19 cellular contexts compared by ENCODE assay signal in genomic region chr1:30249446-30250337, GRCh38.
DNase-seq lines count a peak whose midpoint lies in the region; ATAC-seq, FAIRE-seq and TF ChIP-seq lines count a peak whose summit lies in the region.
"Had no signal": no experiment of that assay in that cellular context is flagged by ENCODE, and none has a peak within 500 bp of the region (broad histone marks: within the 10 kb centered on the region; RNA-seq: fewer than 3 reads in every experiment).

No MANE protein-coding gene starts in this region.

- no peak overlapping the region for H3K4me2 ChIP-seq in H9 (ENCODE audit: insufficient read depth, insufficient read length, low read length)
- no peak overlapping the region for H3K4me2 ChIP-seq in H1 (ENCODE audit: insufficient read depth in 1 of 2, low read depth in 2 of 2, low read length in 2 of 2)

- H2AK5ac ChIP-seq in H9 (ENCODE audit: insufficient read length, low read length) (no peak overlapping the region), H1 (ENCODE audit: low read depth, low read length) (no peak overlapping the region)

- H3K4me3 ChIP-seq in H1 (ENCODE audit: extremely low read depth in 1 of 4, insufficient read depth in 2 of 4, low read depth in 3 of 4, low read length in 4 of 4) = no peak overlapping the region

- H2BK120ac ChIP-seq in H9 (ENCODE audit: low read depth, low read length, poor library complexity, severe bottlenecking) (no peak overlapping the region), H1 (replicated peaks; ENCODE audit: low read depth, low read length) (no peak overlapping the region)

- H4K8ac ChIP-seq in H9 (replicated peaks; ENCODE audit: insufficient read length, low read depth, low read length) (no peak overlapping the region), H1 (ENCODE audit: extremely low read depth, insufficient read depth, low read length) (no peak overlapping the region)

- H2BK20ac ChIP-seq in H9 (ENCODE audit: low read depth, low read length, poor library complexity, severe bottlenecking) (no peak overlapping the region), H1 (ENCODE audit: low read length) (no peak overlapping the region)

- no peak for FAIRE-seq in H1 (lab: Jason Lieb, UNC)
- FAIRE-seq: A204.1, D721Med, G401.6, GM12892, GM18507 had no signal

- H3K27me3 Mint-ChIP-seq in H9 (ENCODE audit: low read depth) = peaks cover 10% of the 10 kb centered on the region
- H3K27me3 Mint-ChIP-seq in osteocyte (ENCODE audit: unreplicated experiment) = no peaks in the 10 kb centered on the region

- H3K4me3 Mint-ChIP-seq in H9 (no peak overlapping the region), osteocyte (ENCODE audit: unreplicated experiment) (no peak overlapping the region)
- H3K4me3 Mint-ChIP-seq: CD4-positive, alpha-beta T cell had no signal

- no peak overlapping the region for H3T11ph ChIP-seq in H9 (ENCODE audit: low read length)

- no peak for TF ChIP-seq EP300 in H1 (IDR thresholded peaks at IDR 0.05; ENCODE audit: borderline replicate concordance in 1 of 2, low read depth in 2 of 2, low read length in 2 of 2)

- no peaks in the 10 kb centered on the region; a peak in 1 of 5 replicates for H3K9me3 Mint-ChIP-seq in H9
- H3K9me3 Mint-ChIP-seq in osteocyte (ENCODE audit: unreplicated experiment) = no peaks in the 10 kb centered on the region
- H3K9me3 Mint-ChIP-seq: CD4-positive, alpha-beta T cell had no signal

- H3K9ac ChIP-seq in H9 (ENCODE audit: extremely low read depth, insufficient read length, low read length) (no peak overlapping the region), H1 (replicated peaks in 1 of 4; ENCODE audit: extremely low read depth in 1 of 4, low read depth in 3 of 4, low read length in 3 of 4) (no peak overlapping the region)

- H2BK15ac ChIP-seq in H9 (ENCODE audit: low read depth, low read length) (no peak overlapping the region), H1 (ENCODE audit: low read length) (no peak overlapping the region)

- H4K5ac ChIP-seq in H9 (ENCODE audit: insufficient read length, low read depth, low read length) (no peak overlapping the region), H1 (ENCODE audit: insufficient read length, low read depth, low read length) (no peak overlapping the region)

- intact Hi-C loops in posterior vena cava (cut with DNase I) (loop anchor here in 1 of 2 donors (10.0 kb wide), 1 partner anchor 345 kb away; no protein-coding TSS in a partner anchor), left colon (cut with DNase I, micrococcal nuclease) (no loop called here)

- H2BK12ac ChIP-seq in H9 (ENCODE audit: insufficient read length, low read depth, low read length) (no peak overlapping the region), H1 (ENCODE audit: low read depth, low read length) (0 out of 2 replicates have a peak overlapping the region, but pooled peaks have one; percentile 1)

- H3K23me2 ChIP-seq in H9 (ENCODE audit: insufficient read length, low read depth, low read length, poor library complexity, severe bottlenecking) (no peaks in the 10 kb centered on the region), H1 (ENCODE audit: low read depth, low read length) (no peaks in the 10 kb centered on the region)

- peak overlapping the region; percentile 14 for H3K14ac ChIP-seq in H9 (ENCODE audit: insufficient read depth, low read length)
- H3K14ac ChIP-seq in H1 (ENCODE audit: insufficient read length) = no peak overlapping the region

- H2AFZ ChIP-seq in H9 (ENCODE audit: low read length) (no peak overlapping the region), H1 (ENCODE audit: low read length) (no peak overlapping the region)

- TF ChIP-seq CTCF in H9 (conservative IDR thresholded peaks at IDR 0.05) (no peak), VCaP (conservative IDR thresholded peaks at IDR 0.05) (no peak), H1 (IDR thresholded peaks at IDR 0.05; ENCODE audit: control extremely low read depth in 1 of 3, insufficient read depth in 1 of 3, low read depth in 1 of 3, low read length in 3 of 3) (no peak), osteocyte (IDR thresholded peaks at IDR 0.05) (no peak)

- H4K91ac ChIP-seq in H9 (ENCODE audit: insufficient read length, low read depth, low read length) (no peak overlapping the region), H1 (replicated peaks; ENCODE audit: insufficient read length, low read length) (no peak overlapping the region)

- H4K20me1 ChIP-seq in H9 (ENCODE audit: control insufficient read depth, insufficient read depth, insufficient read length) = no peaks in the 10 kb centered on the region
- H4K20me1 ChIP-seq in H1 (replicated peaks in 1 of 2; ENCODE audit: control insufficient read depth in 1 of 2, insufficient read depth in 2 of 2, low read length in 2 of 2) = no peaks in the 10 kb centered on the region

- H3K4me1 ChIP-seq in H9 (ENCODE audit: insufficient read depth, low read length) (no peaks in the 10 kb centered on the region), H1 (replicated peaks in 1 of 4; ENCODE audit: control insufficient read depth in 3 of 4, insufficient read depth in 4 of 4, low read length in 3 of 4) (peaks cover 0 to 6% (median 2%) of the 10 kb centered on the region in 4 experiments; a peak in 3 of 7 replicates)
- H3K4me1 ChIP-seq: Caco-2 had no signal

- H3K79me1 ChIP-seq in H9 (ENCODE audit: insufficient read depth, low read depth, low read length, poor library complexity, severe bottlenecking) = no peaks in the 10 kb centered on the region
- no peaks in the 10 kb centered on the region for H3K79me1 ChIP-seq in H1 (ENCODE audit: low read depth, low read length)

- peaks cover 13 to 21% of the 10 kb centered on the region in 2 experiments for H3K4me1 Mint-ChIP-seq in H9
- peaks cover 2% of the 10 kb centered on the region for H3K4me1 Mint-ChIP-seq in osteocyte (ENCODE audit: unreplicated experiment)

- H3K56ac ChIP-seq in H9 (ENCODE audit: insufficient read length, low read depth, low read length) (no peak overlapping the region), H1 (replicated peaks; ENCODE audit: insufficient read length, low read depth, low read length) (no peak overlapping the region)

- CTCF ChIA-PET in H1 (lab: Charles Lee; ENCODE audit: partially characterized antibody) = interaction anchor here (0.6 to 1.7 kb wide), 4 partner anchors 17 to 585 kb away, joined by 3 to 8 read pairs (median 3); no protein-coding TSS in a partner anchor

- ATAC-seq in GM19351 (IDR thresholded peaks at IDR 0.05; ENCODE audit: unreplicated experiment) (no peak), left colon (no peak)

- H3K27me3 ChIP-seq in H9 (ENCODE audit: insufficient read depth, low read length) (no peaks in the 10 kb centered on the region), H1 (replicated peaks in 1 of 4; ENCODE audit: control insufficient read depth in 3 of 4, extremely low read depth in 1 of 4, insufficient read depth in 3 of 4, low read length in 3 of 4) (no peaks in the 10 kb centered on the region)

- no peak overlapping the region for H3K4ac ChIP-seq in H9 (ENCODE audit: low read depth, low read length)
- no peak overlapping the region for H3K4ac ChIP-seq in H1 (replicated peaks; ENCODE audit: insufficient read length, low read depth, low read length)

- TF ChIP-seq POLR2A in H1 (IDR thresholded peaks at IDR 0.05; ENCODE audit: control extremely low read depth in 1 of 2, low read depth in 2 of 2, low read length in 2 of 2) = no peak

- no peak for DNase-seq in H9
- DNase-seq in H1 (ENCODE audit: low read depth in 1 of 2, low spot score in 2 of 2) = no peak
- DNase-seq in posterior vena cava (ENCODE audit: low spot score) = peak; percentile 45
- no peak for DNase-seq in SIG-M5 treated with dmso at 0.1 percent for 504 hours (lab: John Stamatoyannopoulos, UW; ENCODE audit: unreplicated experiment)
- DNase-seq in left colon = no peak
- no peak for DNase-seq in osteocyte (ENCODE audit: extremely low spot score, unreplicated experiment)
- DNase-seq: AML-193; Caco-2; CD4-positive, alpha-beta T cell; GOT3; HCEC 1CT had no signal

- H3K9me3 ChIP-seq in H9 (ENCODE audit: control insufficient read depth, low read depth, low read length) (no peaks in the 10 kb centered on the region), H1 (ENCODE audit: insufficient read depth in 2 of 2, low read depth in 1 of 2, low read length in 1 of 2) (no peaks in the 10 kb centered on the region)
- H3K9me3 ChIP-seq: Caco-2 had no signal

- H3K18ac ChIP-seq in H9 (ENCODE audit: insufficient read length, low read depth, low read length) (no peak overlapping the region), H1 (ENCODE audit: extremely low read depth, low read length) (no peak overlapping the region)

- H3K27ac Mint-ChIP-seq in H9 (no peak overlapping the region), osteocyte (ENCODE audit: unreplicated experiment) (no peak overlapping the region)
- H3K27ac Mint-ChIP-seq: CD4-positive, alpha-beta T cell had no signal

- no peak overlapping the region for H3K23ac ChIP-seq in H9 (ENCODE audit: insufficient read length, low read depth, low read length)
- H3K23ac ChIP-seq in H1 (ENCODE audit: insufficient read length) = no peak overlapping the region

- H2BK5ac ChIP-seq in H9 (ENCODE audit: insufficient read length, low read length) (no peak overlapping the region), H1 (ENCODE audit: low read depth, low read length) (no peak overlapping the region)

- no peaks in the 10 kb centered on the region for H3K79me2 ChIP-seq in H9 (ENCODE audit: insufficient read depth, low read length)
- no peaks in the 10 kb centered on the region for H3K79me2 ChIP-seq in H1 (ENCODE audit: control insufficient read depth in 1 of 2, insufficient read depth in 2 of 2, low read length in 2 of 2)

- no CpG with 5 or more reads among the region's 16 CpGs for WGBS in H9 (ENCODE audit: extremely low coverage, insufficient read length, low lambda C conversion rate)
- 96% methylated on average over 16 of the region's 16 CpGs; no CpG with 5 or more reads in 1 of the 2 experiments for WGBS in H1 (ENCODE audit: extremely low coverage in 1 of 2, insufficient coverage in 1 of 2, insufficient read length in 1 of 2, insufficient replicate concordance in 2 of 2, low coverage in 1 of 2, low lambda C conversion rate in 2 of 2, missing lambda C conversion rate in 1 of 2), 2 experiments

- H3K36me3 Mint-ChIP-seq in H9 (ENCODE audit: insufficient read depth in 1 of 3, low read depth in 3 of 3) (no peaks in the 10 kb centered on the region), osteocyte (ENCODE audit: unreplicated experiment) (no peaks in the 10 kb centered on the region)

- H3K27ac ChIP-seq in H9 (ENCODE audit: insufficient read length, low read depth, low read length) (no peak overlapping the region), VCaP (peak overlapping the region; percentile 83), H1 (ENCODE audit: low read depth, low read length) (no peak overlapping the region)
- H3K27ac ChIP-seq: C4-2B had no signal

- POLR2A ChIA-PET in H1 (lab: Charles Lee; ENCODE audit: partially characterized antibody) = no interaction called here

- no peaks in the 10 kb centered on the region for H3K36me3 ChIP-seq in H1 (ENCODE audit: control insufficient read depth in 2 of 4, insufficient read depth in 4 of 4, low read length in 3 of 4)

- no peak for TF ChIP-seq RAD21 in H1 (IDR thresholded peaks at IDR 0.05 in 1 of 2, conservative IDR thresholded peaks at IDR 0.05 in 1 of 2; ENCODE audit: low read depth in 2 of 2, low read length in 2 of 2)
